ENCODE assay signal across 15 cellular contexts in the genomic region with DNA sequence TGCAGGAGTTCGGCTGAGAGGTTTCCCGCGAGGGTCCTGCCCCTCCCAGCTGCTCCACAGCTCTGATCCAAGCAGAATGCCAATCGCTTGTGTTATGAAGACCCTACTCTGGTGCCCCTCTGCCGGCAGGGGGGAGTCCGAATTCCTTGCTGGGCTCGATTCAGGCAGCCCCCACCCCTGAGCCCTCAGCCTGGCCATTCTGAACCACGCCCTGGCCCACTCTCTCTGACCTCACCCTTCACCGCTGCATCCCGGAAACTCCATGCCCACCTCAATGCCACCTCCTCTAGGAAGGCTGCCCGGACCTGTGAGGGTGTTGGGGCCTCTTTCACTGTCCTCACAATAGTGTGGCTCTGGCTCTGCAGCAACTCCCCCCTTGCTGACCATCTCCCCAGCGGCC. TPM values are rescaled to one million over a fixed set of nuclear protein-coding genes. Genes with fewer than 3 reads are reported as not detected.
DNase-seq lines count a peak whose midpoint lies in the region; ATAC-seq and TF ChIP-seq lines count a peak whose summit lies in the region.
"Had no signal": no experiment of that assay in that cellular context is flagged by ENCODE, and none has a peak within 500 bp of the region (broad histone marks: within the 10 kb centered on the region; RNA-seq: fewer than 3 reads in every experiment).

No MANE protein-coding gene starts in this region.

- BruUV-seq in PC-9 (replicated peaks; lab: Mats Ljungman, UMichigan) = no TSS peak

- H3K9me2 ChIP-seq in PC-9 (ENCODE audit: insufficient read depth) = no peaks in the 10 kb centered on the region

- H3K27ac ChIP-seq in PC-9 (0 out of 2 replicates have a peak overlapping the region, but pooled peaks have one; percentile 87), brain microvascular endothelial cell (no peak overlapping the region)
- H3K27ac ChIP-seq: ovary had no signal

- no peaks in the 10 kb centered on the region for H3K27me3 ChIP-seq in PC-9 (ENCODE audit: insufficient read depth, low read depth)
- peaks cover 28% of the 10 kb centered on the region for H3K27me3 ChIP-seq in mucosa of stomach (ENCODE audit: control insufficient read depth, insufficient read depth, low read length)
- H3K27me3 ChIP-seq in brain microvascular endothelial cell (replicated peaks) = peaks cover 6% of the 10 kb centered on the region

- H4K20me1 ChIP-seq in PC-9 (ENCODE audit: insufficient read depth) = no peaks in the 10 kb centered on the region

- intact Hi-C loops in PC-9 (cut with micrococcal nuclease; ENCODE audit: unreplicated experiment) = loop anchor here (10.0 kb wide), 1 partner anchor 113 kb away; a partner anchor contains a TSS

- DNase-seq in stimulated activated naive CD8-positive, alpha-beta T cell treated with anti-CD3 and anti-CD28 coated beads, Interleukin-15, amount 100 ng/mL, for 72 hours = no peak
- no peak for DNase-seq in stimulated activated naive CD8-positive, alpha-beta T cell treated with anti-CD3 and anti-CD28 coated beads, Interleukin-15, Interleukin-2, amounts not matched to agents 100 U/mL and 50 U/mL, for 24 hours
- DNase-seq in PC-9 (no peak), brain microvascular endothelial cell (no peak), HuH-7 (ENCODE audit: low spot score) (no peak)
- DNase-seq: NCI-H1105 treated with DMSO at 0.1 percent for 48 hours, SHP77 treated with DMSO at 0.1 percent for 48 hours, SW 1271 had no signal

- peaks cover 58% of the 10 kb centered on the region for H3K4me1 Mint-ChIP-seq in stimulated activated naive CD8-positive, alpha-beta T cell treated with anti-CD3 and anti-CD28 coated beads, Interleukin-15, amount 100 ng/mL, for 72 hours

- H3K36me3 ChIP-seq in PC-9 (ENCODE audit: low read depth) (no peaks in the 10 kb centered on the region), mucosa of stomach (ENCODE audit: control insufficient read depth, insufficient read depth, low read length) (no peaks in the 10 kb centered on the region), brain microvascular endothelial cell (replicated peaks) (no peaks in the 10 kb centered on the region)
- H3K36me3 ChIP-seq: ovary had no signal

- H3K4me3 ChIP-seq in PC-9 (no peak overlapping the region), mucosa of stomach (ENCODE audit: low read length) (no peak overlapping the region), brain microvascular endothelial cell (ENCODE audit: low read depth, low read length) (no peak overlapping the region)
- H3K4me3 ChIP-seq: ovary had no signal

- peak overlapping the region; percentile 47 for H3K9ac ChIP-seq in mucosa of stomach (ENCODE audit: low read length)

- no peak overlapping the region for H3K4me2 ChIP-seq in PC-9

- H3K27ac Mint-ChIP-seq in stimulated activated naive CD8-positive, alpha-beta T cell treated with anti-CD3 and anti-CD28 coated beads, Interleukin-15, amount 100 ng/mL, for 72 hours = peak overlapping the region in 1 of 2 donors; percentile 64

- no peak for ATAC-seq in stimulated activated naive CD8-positive, alpha-beta T cell treated with anti-CD3 and anti-CD28 coated beads, Interleukin-15, amount 100 ng/mL, for 72 hours
- ATAC-seq in stimulated activated naive CD8-positive, alpha-beta T cell treated with anti-CD3 and anti-CD28 coated beads, Interleukin-15, Interleukin-2, amounts not matched to agents 100 U/mL and 50 U/mL, for 24 hours = no peak
- ATAC-seq in GM19463 (IDR thresholded peaks at IDR 0.05; ENCODE audit: unreplicated experiment) = no peak

- POLR2A ChIA-PET in PC-9 (lab: Charles Lee; ENCODE audit: unreplicated experiment) = interaction anchor here (0.6 kb wide), 1 partner anchor 8 kb away, joined by 3 read pairs; a partner anchor contains a TSS

- H3K4me1 ChIP-seq in PC-9 (replicated peaks; ENCODE audit: insufficient read depth) = peaks cover 52% of the 10 kb centered on the region
- peaks cover 35% of the 10 kb centered on the region for H3K4me1 ChIP-seq in mucosa of stomach (ENCODE audit: control insufficient read depth, insufficient read depth, low read length)

- no peaks in the 10 kb centered on the region for H3K9me3 ChIP-seq in PC-9 (ENCODE audit: insufficient read depth, low read depth)
- H3K9me3 ChIP-seq in mucosa of stomach (ENCODE audit: control insufficient read depth, low read length) = no peaks in the 10 kb centered on the region
- H3K9me3 ChIP-seq: ovary had no signal

- in situ Hi-C loops in brain microvascular endothelial cell (cut with HindIII; ENCODE audit: low pct_ligation_motif_present, low sequenced_read_pairs) = no loop called here

- H3K79me2 ChIP-seq in PC-9 (ENCODE audit: low read depth) = no peaks in the 10 kb centered on the region

- H3K4me3 Mint-ChIP-seq in stimulated activated naive CD8-positive, alpha-beta T cell treated with anti-CD3 and anti-CD28 coated beads, Interleukin-15, amount 100 ng/mL, for 72 hours = peak overlapping the region; percentile 57 to 65
- H3K4me3 Mint-ChIP-seq: brain had no signal

- no peak overlapping the region for H2AFZ ChIP-seq in PC-9

- CTCF ChIA-PET in PC-9 (lab: Charles Lee) = interaction anchor here (1.1 kb wide), 1 partner anchor 41 kb away, joined by 5 read pairs; no protein-coding TSS in a partner anchor

- peaks cover 46% of the 10 kb centered on the region for H3F3A ChIP-seq in PC-9 (ENCODE audit: insufficient read depth, low read depth)

- H3K9me3 Mint-ChIP-seq in stimulated activated naive CD8-positive, alpha-beta T cell treated with anti-CD3 and anti-CD28 coated beads, Interleukin-15, amount 100 ng/mL, for 72 hours = no peaks in the 10 kb centered on the region

- H3K27me3 Mint-ChIP-seq in stimulated activated naive CD8-positive, alpha-beta T cell treated with anti-CD3 and anti-CD28 coated beads, Interleukin-15, amount 100 ng/mL, for 72 hours = peaks cover 7% of the 10 kb centered on the region

- TF ChIP-seq CTCF in PC-9 (conservative IDR thresholded peaks at IDR 0.05) (no peak), brain microvascular endothelial cell (IDR thresholded peaks at IDR 0.05; ENCODE audit: low read depth, low read length, missing control alignments) (no peak)

RNA-seq across cellular contexts. Expression of a gene that starts 7.9 kb away (rescaled TPM):
- total RNA-seq in PC-9 (2021) = 218 and 271 TPM in 2 replicates

RNA-seq across cellular contexts. Expression of a gene that starts 31.9 kb away (rescaled TPM):
- total RNA-seq in PC-9 (2021) = 35.0 and 47.3 TPM in 2 replicates

RNA-seq across cellular contexts. Expression of a gene that starts 45.7 kb away (rescaled TPM):
- not detected in 2 replicates for total RNA-seq in PC-9 (2021)
- total RNA-seq: fibroblast of lung, kidney epithelial cell, lung microvascular endothelial cell had no signal

RNA-seq across cellular contexts. Expression of a gene that starts 50.1 kb away (rescaled TPM):
- total RNA-seq in PC-9 (2021) = 69.5 and 108 TPM in 2 replicates

RNA-seq across cellular contexts. Expression of a gene that starts 50.2 kb away (rescaled TPM):
- 40.6 and 50.7 TPM in 2 replicates for total RNA-seq in PC-9 (2021)
